In the genomic region with DNA sequence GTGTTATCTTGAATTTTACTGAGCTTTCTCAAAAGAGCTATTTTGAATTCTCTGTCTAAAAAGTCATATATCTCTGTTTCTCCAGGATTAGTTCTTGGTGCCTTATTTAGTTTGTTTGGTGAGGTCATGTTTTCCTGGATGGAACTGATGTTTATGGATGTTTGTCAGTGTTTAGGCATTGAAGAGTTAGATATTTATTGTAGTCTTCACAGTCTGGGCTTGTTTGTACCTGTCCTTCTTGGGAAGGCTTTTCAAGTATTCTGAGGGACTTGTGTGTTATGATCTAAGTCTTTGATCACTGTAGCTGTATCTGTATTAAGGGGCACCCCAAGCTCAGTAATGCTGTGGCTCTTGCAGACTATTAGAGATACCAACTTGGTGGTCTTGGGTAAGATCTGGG, we compare ENCODE assay signal across 2 cellular contexts.
TF ChIP-seq lines count a peak whose summit lies in the region.

No MANE protein-coding gene starts in this region.

TF ChIP-seq in GM23338, 12 proteins besides CTCF, POLR2A, EP300 and RAD21 (continues in another document):
- TF ChIP-seq, protein P1, sequence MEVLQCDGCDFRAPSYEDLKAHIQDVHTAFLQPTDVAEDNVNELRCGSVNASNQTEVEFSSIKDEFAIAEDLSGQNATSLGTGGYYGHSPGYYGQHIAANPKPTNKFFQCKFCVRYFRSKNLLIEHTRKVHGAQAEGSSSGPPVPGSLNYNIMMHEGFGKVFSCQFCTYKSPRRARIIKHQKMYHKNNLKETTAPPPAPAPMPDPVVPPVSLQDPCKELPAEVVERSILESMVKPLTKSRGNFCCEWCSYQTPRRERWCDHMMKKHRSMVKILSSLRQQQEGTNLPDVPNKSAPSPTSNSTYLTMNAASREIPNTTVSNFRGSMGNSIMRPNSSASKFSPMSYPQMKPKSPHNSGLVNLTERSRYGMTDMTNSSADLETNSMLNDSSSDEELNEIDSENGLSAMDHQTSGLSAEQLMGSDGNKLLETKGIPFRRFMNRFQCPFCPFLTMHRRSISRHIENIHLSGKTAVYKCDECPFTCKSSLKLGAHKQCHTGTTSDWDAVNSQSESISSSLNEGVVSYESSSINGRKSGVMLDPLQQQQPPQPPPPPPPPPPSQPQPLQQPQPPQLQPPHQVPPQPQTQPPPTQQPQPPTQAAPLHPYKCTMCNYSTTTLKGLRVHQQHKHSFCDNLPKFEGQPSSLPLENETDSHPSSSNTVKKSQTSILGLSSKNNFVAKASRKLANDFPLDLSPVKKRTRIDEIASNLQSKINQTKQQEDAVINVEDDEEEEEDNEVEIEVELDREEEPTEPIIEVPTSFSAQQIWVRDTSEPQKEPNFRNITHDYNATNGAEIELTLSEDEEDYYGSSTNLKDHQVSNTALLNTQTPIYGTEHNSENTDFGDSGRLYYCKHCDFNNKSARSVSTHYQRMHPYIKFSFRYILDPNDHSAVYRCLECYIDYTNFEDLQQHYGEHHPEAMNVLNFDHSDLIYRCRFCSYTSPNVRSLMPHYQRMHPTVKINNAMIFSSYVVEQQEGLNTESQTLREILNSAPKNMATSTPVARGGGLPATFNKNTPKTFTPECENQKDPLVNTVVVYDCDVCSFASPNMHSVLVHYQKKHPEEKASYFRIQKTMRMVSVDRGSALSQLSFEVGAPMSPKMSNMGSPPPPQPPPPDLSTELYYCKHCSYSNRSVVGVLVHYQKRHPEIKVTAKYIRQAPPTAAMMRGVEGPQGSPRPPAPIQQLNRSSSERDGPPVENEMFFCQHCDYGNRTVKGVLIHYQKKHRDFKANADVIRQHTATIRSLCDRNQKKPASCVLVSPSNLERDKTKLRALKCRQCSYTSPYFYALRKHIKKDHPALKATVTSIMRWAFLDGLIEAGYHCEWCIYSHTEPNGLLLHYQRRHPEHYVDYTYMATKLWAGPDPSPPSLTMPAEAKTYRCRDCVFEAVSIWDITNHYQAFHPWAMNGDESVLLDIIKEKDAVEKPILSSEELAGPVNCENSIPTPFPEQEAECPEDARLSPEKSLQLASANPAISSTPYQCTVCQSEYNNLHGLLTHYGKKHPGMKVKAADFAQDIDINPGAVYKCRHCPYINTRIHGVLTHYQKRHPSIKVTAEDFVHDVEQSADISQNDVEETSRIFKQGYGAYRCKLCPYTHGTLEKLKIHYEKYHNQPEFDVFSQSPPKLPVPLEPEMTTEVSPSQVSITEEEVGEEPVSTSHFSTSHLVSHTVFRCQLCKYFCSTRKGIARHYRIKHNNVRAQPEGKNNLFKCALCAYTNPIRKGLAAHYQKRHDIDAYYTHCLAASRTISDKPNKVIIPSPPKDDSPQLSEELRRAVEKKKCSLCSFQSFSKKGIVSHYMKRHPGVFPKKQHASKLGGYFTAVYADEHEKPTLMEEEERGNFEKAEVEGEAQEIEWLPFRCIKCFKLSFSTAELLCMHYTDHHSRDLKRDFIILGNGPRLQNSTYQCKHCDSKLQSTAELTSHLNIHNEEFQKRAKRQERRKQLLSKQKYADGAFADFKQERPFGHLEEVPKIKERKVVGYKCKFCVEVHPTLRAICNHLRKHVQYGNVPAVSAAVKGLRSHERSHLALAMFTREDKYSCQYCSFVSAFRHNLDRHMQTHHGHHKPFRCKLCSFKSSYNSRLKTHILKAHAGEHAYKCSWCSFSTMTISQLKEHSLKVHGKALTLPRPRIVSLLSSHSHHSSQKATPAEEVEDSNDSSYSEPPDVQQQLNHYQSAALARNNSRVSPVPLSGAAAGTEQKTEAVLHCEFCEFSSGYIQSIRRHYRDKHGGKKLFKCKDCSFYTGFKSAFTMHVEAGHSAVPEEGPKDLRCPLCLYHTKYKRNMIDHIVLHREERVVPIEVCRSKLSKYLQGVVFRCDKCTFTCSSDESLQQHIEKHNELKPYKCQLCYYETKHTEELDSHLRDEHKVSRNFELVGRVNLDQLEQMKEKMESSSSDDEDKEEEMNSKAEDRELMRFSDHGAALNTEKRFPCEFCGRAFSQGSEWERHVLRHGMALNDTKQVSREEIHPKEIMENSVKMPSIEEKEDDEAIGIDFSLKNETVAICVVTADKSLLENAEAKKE (CRISPR knock-in tag; IDR thresholded peaks at IDR 0.05) = no peak
- no peak for TF ChIP-seq CREB1 (CRISPR knock-in tag; IDR thresholded peaks at IDR 0.05; ENCODE audit: low read depth)
- TF ChIP-seq STAT1 (IDR thresholded peaks at IDR 0.05; ENCODE audit: unreplicated experiment) = no peak
- no peak for TF ChIP-seq EZH2 (IDR thresholded peaks at IDR 0.05; ENCODE audit: low read depth, unreplicated experiment)
- TF ChIP-seq ZNF114 (CRISPR knock-in tag; IDR thresholded peaks at IDR 0.05) = no peak
- TF ChIP-seq, protein P2, sequence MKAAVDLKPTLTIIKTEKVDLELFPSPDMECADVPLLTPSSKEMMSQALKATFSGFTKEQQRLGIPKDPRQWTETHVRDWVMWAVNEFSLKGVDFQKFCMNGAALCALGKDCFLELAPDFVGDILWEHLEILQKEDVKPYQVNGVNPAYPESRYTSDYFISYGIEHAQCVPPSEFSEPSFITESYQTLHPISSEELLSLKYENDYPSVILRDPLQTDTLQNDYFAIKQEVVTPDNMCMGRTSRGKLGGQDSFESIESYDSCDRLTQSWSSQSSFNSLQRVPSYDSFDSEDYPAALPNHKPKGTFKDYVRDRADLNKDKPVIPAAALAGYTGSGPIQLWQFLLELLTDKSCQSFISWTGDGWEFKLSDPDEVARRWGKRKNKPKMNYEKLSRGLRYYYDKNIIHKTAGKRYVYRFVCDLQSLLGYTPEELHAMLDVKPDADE (IDR thresholded peaks at IDR 0.05) = no peak
- no peak for TF ChIP-seq NANOG (IDR thresholded peaks at IDR 0.05; ENCODE audit: borderline replicate concordance)
- no peak for TF ChIP-seq EZH2phosphoT487 (IDR thresholded peaks at IDR 0.05; ENCODE audit: unreplicated experiment)
- no peak for TF ChIP-seq JUNB (IDR thresholded peaks at IDR 0.05; ENCODE audit: unreplicated experiment)
- no peak for TF ChIP-seq POLR2AphosphoS5 (IDR thresholded peaks at IDR 0.05; ENCODE audit: low read depth)
- no peak for TF ChIP-seq ZNF331 (CRISPR knock-in tag; IDR thresholded peaks at IDR 0.05; ENCODE audit: low read depth)

TF ChIP-seq in K562, 482 proteins besides CTCF, POLR2A, EP300 and RAD21:
- TF ChIP-seq, protein P3, sequence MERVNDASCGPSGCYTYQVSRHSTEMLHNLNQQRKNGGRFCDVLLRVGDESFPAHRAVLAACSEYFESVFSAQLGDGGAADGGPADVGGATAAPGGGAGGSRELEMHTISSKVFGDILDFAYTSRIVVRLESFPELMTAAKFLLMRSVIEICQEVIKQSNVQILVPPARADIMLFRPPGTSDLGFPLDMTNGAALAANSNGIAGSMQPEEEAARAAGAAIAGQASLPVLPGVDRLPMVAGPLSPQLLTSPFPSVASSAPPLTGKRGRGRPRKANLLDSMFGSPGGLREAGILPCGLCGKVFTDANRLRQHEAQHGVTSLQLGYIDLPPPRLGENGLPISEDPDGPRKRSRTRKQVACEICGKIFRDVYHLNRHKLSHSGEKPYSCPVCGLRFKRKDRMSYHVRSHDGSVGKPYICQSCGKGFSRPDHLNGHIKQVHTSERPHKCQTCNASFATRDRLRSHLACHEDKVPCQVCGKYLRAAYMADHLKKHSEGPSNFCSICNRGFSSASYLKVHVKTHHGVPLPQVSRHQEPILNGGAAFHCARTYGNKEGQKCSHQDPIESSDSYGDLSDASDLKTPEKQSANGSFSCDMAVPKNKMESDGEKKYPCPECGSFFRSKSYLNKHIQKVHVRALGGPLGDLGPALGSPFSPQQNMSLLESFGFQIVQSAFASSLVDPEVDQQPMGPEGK (CRISPR knock-in tag; IDR thresholded peaks at IDR 0.05; ENCODE audit: borderline replicate concordance) = no peak
- TF ChIP-seq ESRRA (IDR thresholded peaks at IDR 0.05; ENCODE audit: borderline replicate concordance, low read depth) (no peak), ZNF354B (CRISPR knock-in tag; IDR thresholded peaks at IDR 0.05) (no peak), FIP1L1 (IDR thresholded peaks at IDR 0.05; ENCODE audit: low read depth, low read length, poor library complexity, severe bottlenecking) (no peak), ZNF174 (CRISPR knock-in tag; IDR thresholded peaks at IDR 0.05) (no peak), ZSCAN29 (IDR thresholded peaks at IDR 0.05) (no peak), ZNF263 (CRISPR knock-in tag; IDR thresholded peaks at IDR 0.05; ENCODE audit: borderline replicate concordance) (no peak), ZC3H8 (IDR thresholded peaks at IDR 0.05) (no peak), NCOA2 (IDR thresholded peaks at IDR 0.05; ENCODE audit: partially characterized antibody in 2 of 2) (no peak), NFE2L1 (tag; IDR thresholded peaks at IDR 0.05; ENCODE audit: borderline replicate concordance, low read depth) (no peak), CHD2 (IDR thresholded peaks at IDR 0.05; ENCODE audit: low read depth, low read length) (no peak), KLF1 (tag; IDR thresholded peaks at IDR 0.05) (no peak), TRIM28 (IDR thresholded peaks at IDR 0.05) (no peak), EHMT2 (IDR thresholded peaks at IDR 0.05) (no peak), ARID1B (IDR thresholded peaks at IDR 0.05) (no peak)
- TF ChIP-seq, protein P4, sequence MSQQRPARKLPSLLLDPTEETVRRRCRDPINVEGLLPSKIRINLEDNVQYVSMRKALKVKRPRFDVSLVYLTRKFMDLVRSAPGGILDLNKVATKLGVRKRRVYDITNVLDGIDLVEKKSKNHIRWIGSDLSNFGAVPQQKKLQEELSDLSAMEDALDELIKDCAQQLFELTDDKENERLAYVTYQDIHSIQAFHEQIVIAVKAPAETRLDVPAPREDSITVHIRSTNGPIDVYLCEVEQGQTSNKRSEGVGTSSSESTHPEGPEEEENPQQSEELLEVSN (IDR thresholded peaks at IDR 0.05; ENCODE audit: borderline replicate concordance in 1 of 2, extremely low read depth in 1 of 2, insufficient read depth in 1 of 2, insufficient read length in 1 of 2, low read depth in 1 of 2, low read length in 1 of 2, poor library complexity in 1 of 2, severe bottlenecking in 1 of 2) = no peak
- TF ChIP-seq, protein P5, sequence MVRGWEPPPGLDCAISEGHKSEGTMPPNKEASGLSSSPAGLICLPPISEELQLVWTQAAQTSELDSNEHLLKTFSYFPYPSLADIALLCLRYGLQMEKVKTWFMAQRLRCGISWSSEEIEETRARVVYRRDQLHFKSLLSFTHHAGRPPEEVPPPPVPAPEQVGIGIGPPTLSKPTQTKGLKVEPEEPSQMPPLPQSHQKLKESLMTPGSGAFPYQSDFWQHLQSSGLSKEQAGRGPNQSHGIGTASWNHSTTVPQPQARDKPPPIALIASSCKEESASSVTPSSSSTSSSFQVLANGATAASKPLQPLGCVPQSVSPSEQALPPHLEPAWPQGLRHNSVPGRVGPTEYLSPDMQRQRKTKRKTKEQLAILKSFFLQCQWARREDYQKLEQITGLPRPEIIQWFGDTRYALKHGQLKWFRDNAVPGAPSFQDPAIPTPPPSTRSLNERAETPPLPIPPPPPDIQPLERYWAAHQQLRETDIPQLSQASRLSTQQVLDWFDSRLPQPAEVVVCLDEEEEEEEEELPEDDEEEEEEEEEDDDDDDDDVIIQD (CRISPR knock-in tag; IDR thresholded peaks at IDR 0.05) = no peak
- TF ChIP-seq, protein P6, sequence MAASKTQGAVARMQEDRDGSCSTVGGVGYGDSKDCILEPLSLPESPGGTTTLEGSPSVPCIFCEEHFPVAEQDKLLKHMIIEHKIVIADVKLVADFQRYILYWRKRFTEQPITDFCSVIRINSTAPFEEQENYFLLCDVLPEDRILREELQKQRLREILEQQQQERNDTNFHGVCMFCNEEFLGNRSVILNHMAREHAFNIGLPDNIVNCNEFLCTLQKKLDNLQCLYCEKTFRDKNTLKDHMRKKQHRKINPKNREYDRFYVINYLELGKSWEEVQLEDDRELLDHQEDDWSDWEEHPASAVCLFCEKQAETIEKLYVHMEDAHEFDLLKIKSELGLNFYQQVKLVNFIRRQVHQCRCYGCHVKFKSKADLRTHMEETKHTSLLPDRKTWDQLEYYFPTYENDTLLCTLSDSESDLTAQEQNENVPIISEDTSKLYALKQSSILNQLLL (CRISPR knock-in tag; IDR thresholded peaks at IDR 0.05; ENCODE audit: borderline replicate concordance) = no peak
- TF ChIP-seq, protein P7, sequence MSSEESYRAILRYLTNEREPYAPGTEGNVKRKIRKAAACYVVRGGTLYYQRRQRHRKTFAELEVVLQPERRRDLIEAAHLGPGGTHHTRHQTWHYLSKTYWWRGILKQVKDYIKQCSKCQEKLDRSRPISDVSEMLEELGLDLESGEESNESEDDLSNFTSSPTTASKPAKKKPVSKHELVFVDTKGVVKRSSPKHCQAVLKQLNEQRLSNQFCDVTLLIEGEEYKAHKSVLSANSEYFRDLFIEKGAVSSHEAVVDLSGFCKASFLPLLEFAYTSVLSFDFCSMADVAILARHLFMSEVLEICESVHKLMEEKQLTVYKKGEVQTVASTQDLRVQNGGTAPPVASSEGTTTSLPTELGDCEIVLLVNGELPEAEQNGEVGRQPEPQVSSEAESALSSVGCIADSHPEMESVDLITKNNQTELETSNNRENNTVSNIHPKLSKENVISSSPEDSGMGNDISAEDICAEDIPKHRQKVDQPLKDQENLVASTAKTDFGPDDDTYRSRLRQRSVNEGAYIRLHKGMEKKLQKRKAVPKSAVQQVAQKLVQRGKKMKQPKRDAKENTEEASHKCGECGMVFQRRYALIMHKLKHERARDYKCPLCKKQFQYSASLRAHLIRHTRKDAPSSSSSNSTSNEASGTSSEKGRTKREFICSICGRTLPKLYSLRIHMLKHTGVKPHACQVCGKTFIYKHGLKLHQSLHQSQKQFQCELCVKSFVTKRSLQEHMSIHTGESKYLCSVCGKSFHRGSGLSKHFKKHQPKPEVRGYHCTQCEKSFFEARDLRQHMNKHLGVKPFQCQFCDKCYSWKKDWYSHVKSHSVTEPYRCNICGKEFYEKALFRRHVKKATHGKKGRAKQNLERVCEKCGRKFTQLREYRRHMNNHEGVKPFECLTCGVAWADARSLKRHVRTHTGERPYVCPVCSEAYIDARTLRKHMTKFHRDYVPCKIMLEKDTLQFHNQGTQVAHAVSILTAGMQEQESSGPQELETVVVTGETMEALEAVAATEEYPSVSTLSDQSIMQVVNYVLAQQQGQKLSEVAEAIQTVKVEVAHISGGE (CRISPR knock-in tag; IDR thresholded peaks at IDR 0.05) = no peak
- TF ChIP-seq, protein P8, sequence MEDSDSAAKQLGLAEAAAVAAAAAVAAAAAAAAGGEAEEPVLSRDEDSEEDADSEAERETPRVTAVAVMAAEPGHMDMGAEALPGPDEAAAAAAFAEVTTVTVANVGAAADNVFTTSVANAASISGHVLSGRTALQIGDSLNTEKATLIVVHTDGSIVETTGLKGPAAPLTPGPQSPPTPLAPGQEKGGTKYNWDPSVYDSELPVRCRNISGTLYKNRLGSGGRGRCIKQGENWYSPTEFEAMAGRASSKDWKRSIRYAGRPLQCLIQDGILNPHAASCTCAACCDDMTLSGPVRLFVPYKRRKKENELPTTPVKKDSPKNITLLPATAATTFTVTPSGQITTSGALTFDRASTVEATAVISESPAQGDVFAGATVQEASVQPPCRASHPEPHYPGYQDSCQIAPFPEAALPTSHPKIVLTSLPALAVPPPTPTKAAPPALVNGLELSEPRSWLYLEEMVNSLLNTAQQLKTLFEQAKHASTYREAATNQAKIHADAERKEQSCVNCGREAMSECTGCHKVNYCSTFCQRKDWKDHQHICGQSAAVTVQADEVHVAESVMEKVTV (CRISPR knock-in tag; IDR thresholded peaks at IDR 0.05) = no peak
